ENCODE assay signal across 8 cellular contexts in genomic region chr15:43872416-43873020, GRCh38. TPM values are rescaled to one million over a fixed set of nuclear protein-coding genes. Genes with fewer than 3 reads are reported as not detected.
DNase-seq lines count a peak whose midpoint lies in the region; ATAC-seq and TF ChIP-seq lines count a peak whose summit lies in the region.

No MANE protein-coding gene starts in this region.

- H3K27me3 ChIP-seq in SK-N-SH (ENCODE audit: insufficient read depth): no peaks in the 10 kb centered on the region
- no peaks in the 10 kb centered on the region for H3K27me3 ChIP-seq in fibroblast of lung (ENCODE audit: control insufficient read depth, insufficient read depth, low read length)
- no peaks in the 10 kb centered on the region for H3K27me3 ChIP-seq in neural cell (ENCODE audit: insufficient read depth, low read depth, low read length)

- TF ChIP-seq EP300 in SK-N-SH (IDR thresholded peaks at IDR 0.05; ENCODE audit: borderline replicate concordance in 1 of 2, low read depth in 1 of 2, low read length in 1 of 2) (no peak), neural cell (conservative IDR thresholded peaks at IDR 0.05; ENCODE audit: poor library complexity, severe bottlenecking) (no peak)

- no peak overlapping the region for H3K27ac Mint-ChIP-seq in effector memory CD8-positive, alpha-beta T cell

- H3K4me1 ChIP-seq in SK-N-SH (ENCODE audit: control insufficient read depth in 1 of 2, insufficient read depth in 2 of 2, low read depth in 1 of 2, low read length in 1 of 2): no peaks in the 10 kb centered on the region; a peak in 1 of 4 replicates
- H3K4me1 ChIP-seq in fibroblast of lung (ENCODE audit: control insufficient read depth, extremely low read depth, insufficient read depth, low read length): no peaks in the 10 kb centered on the region

- no peaks in the 10 kb centered on the region for H4K20me1 ChIP-seq in SK-N-SH (ENCODE audit: insufficient read depth)
- H4K20me1 ChIP-seq in fibroblast of lung (ENCODE audit: control insufficient read depth, extremely low read depth, insufficient read depth, low read length): no peaks in the 10 kb centered on the region
- H4K20me1 ChIP-seq in neural cell (ENCODE audit: insufficient read depth): no peaks in the 10 kb centered on the region

- CTCF ChIA-PET in SK-N-SH (lab: Yijun Ruan, JAX): interaction anchor here (0.5 to 3.0 kb wide), 30 partner anchors 10 to 866 kb away, joined by 3 to 27 read pairs (median 4); partner anchors contain the start of gene MFAP1

- H3K27me3 Mint-ChIP-seq in effector memory CD8-positive, alpha-beta T cell: no peaks in the 10 kb centered on the region

- TF ChIP-seq RAD21 in SK-N-SH (IDR thresholded peaks at IDR 0.05; ENCODE audit: low read length) (peak; percentile 87), neural cell (conservative IDR thresholded peaks at IDR 0.05) (peak; percentile 82)

- no peaks in the 10 kb centered on the region for H3K9me3 Mint-ChIP-seq in effector memory CD8-positive, alpha-beta T cell

- TF ChIP-seq CTCF in SK-N-SH (IDR thresholded peaks at IDR 0.05) (peak; percentile 79), fibroblast of lung (conservative IDR thresholded peaks at IDR 0.05 in 1 of 2, IDR thresholded peaks at IDR 0.05 in 1 of 2; ENCODE audit: low read depth in 1 of 2, low read length in 2 of 2) (peak; percentile 73 to 74), neural cell (IDR thresholded peaks at IDR 0.05; ENCODE audit: poor library complexity, severe bottlenecking) (peak; percentile 79)

- DNase-seq in NCI-H345 (lab: John Stamatoyannopoulos, UW): peak; percentile 15
- no peak for DNase-seq in NCI-H345 treated with DMSO at 0.1 percent for 48 hours (lab: John Stamatoyannopoulos, UW; ENCODE audit: unreplicated experiment)
- DNase-seq in HS-27A (ENCODE audit: low read depth): peak; percentile 11
- DNase-seq in SK-N-SH: peak; percentile 62
- DNase-seq in fibroblast of lung (ENCODE audit: low read depth in 2 of 2): peak; percentile 68 to 87
- DNase-seq in effector memory CD8-positive, alpha-beta T cell: no peak

- peaks cover 18% of the 10 kb centered on the region for H3F3A ChIP-seq in SK-N-SH (replicated peaks; ENCODE audit: insufficient read depth)
- H3F3A ChIP-seq in neural cell (ENCODE audit: insufficient read depth, low read length, poor library complexity, severe bottlenecking): no peaks in the 10 kb centered on the region

- WGBS in SK-N-SH (ENCODE audit: low lambda C conversion rate): 79% methylated on average over 6 of the region's 6 CpGs

- no peak for ATAC-seq in effector memory CD8-positive, alpha-beta T cell (replicated peaks)
- no peak for ATAC-seq in GM18858 (IDR thresholded peaks at IDR 0.05; ENCODE audit: unreplicated experiment)

- H3K36me3 ChIP-seq in SK-N-SH (replicated peaks in 1 of 2; ENCODE audit: control insufficient read depth in 1 of 2, insufficient read depth in 2 of 2, low read length in 1 of 2): peaks cover 55 to 72% of the 10 kb centered on the region in 2 experiments
- peaks cover 2% of the 10 kb centered on the region for H3K36me3 ChIP-seq in fibroblast of lung (ENCODE audit: control insufficient read depth, insufficient read depth, low read length)
- no peaks in the 10 kb centered on the region for H3K36me3 ChIP-seq in neural cell (ENCODE audit: insufficient read depth, low read length)

- no peak overlapping the region for H3K9ac ChIP-seq in SK-N-SH
- no peak overlapping the region for H3K9ac ChIP-seq in fibroblast of lung (ENCODE audit: insufficient read depth, low read length)
- H3K9ac ChIP-seq in neural cell (ENCODE audit: low read length): no peak overlapping the region

- no peak overlapping the region for H2AFZ ChIP-seq in SK-N-SH (ENCODE audit: low read depth)
- H2AFZ ChIP-seq in fibroblast of lung (ENCODE audit: low read length): no peak overlapping the region
- no peak overlapping the region for H2AFZ ChIP-seq in neural cell (ENCODE audit: low read depth, low read length)

- H3K79me2 ChIP-seq in SK-N-SH (ENCODE audit: insufficient read depth) (no peaks in the 10 kb centered on the region), fibroblast of lung (ENCODE audit: control insufficient read depth, insufficient read depth, low read length) (no peaks in the 10 kb centered on the region), neural cell (replicated peaks; ENCODE audit: insufficient read depth, low read length) (no peaks in the 10 kb centered on the region)

- no peaks in the 10 kb centered on the region for H3K4me1 Mint-ChIP-seq in effector memory CD8-positive, alpha-beta T cell (ENCODE audit: low read depth in 2 of 2)

- no peak overlapping the region; a peak in 1 of 4 replicates for H3K4me3 ChIP-seq in SK-N-SH (ENCODE audit: low read depth in 2 of 2, low read length in 1 of 2)
- H3K4me3 ChIP-seq in fibroblast of lung (replicated peaks in 1 of 4; ENCODE audit: control extremely low read depth in 1 of 4, insufficient read depth in 1 of 4, low read depth in 3 of 4, low read length in 4 of 4): no peak overlapping the region
- H3K4me3 ChIP-seq in neural cell (ENCODE audit: low read length): no peak overlapping the region

- H3K27ac ChIP-seq in SK-N-SH (ENCODE audit: low read depth in 2 of 2, low read length in 1 of 2) (no peak overlapping the region), fibroblast of lung (ENCODE audit: insufficient read depth, low read length) (no peak overlapping the region), neural cell (ENCODE audit: low read length) (no peak overlapping the region)

- no peak overlapping the region for H3K4me3 Mint-ChIP-seq in effector memory CD8-positive, alpha-beta T cell

- H3K9me3 ChIP-seq in SK-N-SH (no peaks in the 10 kb centered on the region), fibroblast of lung (ENCODE audit: control insufficient read depth, insufficient read depth, low read depth, low read length) (no peaks in the 10 kb centered on the region), neural cell (ENCODE audit: low read length) (no peaks in the 10 kb centered on the region)

- peaks cover 7% of the 10 kb centered on the region for H3K36me3 Mint-ChIP-seq in effector memory CD8-positive, alpha-beta T cell (ENCODE audit: insufficient read depth)

- POLR2A ChIA-PET in SK-N-SH (lab: Yijun Ruan, JAX): no interaction called here

- H3K9me2 ChIP-seq in SK-N-SH (no peaks in the 10 kb centered on the region), neural cell (ENCODE audit: insufficient read depth, low read length) (no peaks in the 10 kb centered on the region)

- no peak overlapping the region for H3K4me2 ChIP-seq in SK-N-SH
- no peak overlapping the region for H3K4me2 ChIP-seq in fibroblast of lung (ENCODE audit: extremely low read depth, insufficient read depth, low read length)
- no peak overlapping the region for H3K4me2 ChIP-seq in neural cell (ENCODE audit: low read length)

TF ChIP-seq in SK-N-SH, 30 proteins besides CTCF, POLR2A, EP300 and RAD21:
- no peak for TF ChIP-seq SIN3A (IDR thresholded peaks at IDR 0.05; ENCODE audit: borderline replicate concordance, low read depth, low read length)
- TF ChIP-seq SMC3 (IDR thresholded peaks at IDR 0.05; ENCODE audit: low read depth, low read length): peak; percentile 56
- no peak for TF ChIP-seq TCF12 (IDR thresholded peaks at IDR 0.05)

TF ChIP-seq in neural cell, 6 proteins besides CTCF, POLR2A, EP300 and RAD21:
- peak; percentile 76 for TF ChIP-seq SMC3 (conservative IDR thresholded peaks at IDR 0.05; ENCODE audit: poor library complexity)
- TF ChIP-seq TAF1 (IDR thresholded peaks at IDR 0.05; ENCODE audit: low read depth): no peak

RNA-seq across cellular contexts. Expression of gene WDR76, which starts 45.7 kb away (rescaled TPM):
- 1.8 TPM in 2 replicates for polyA plus RNA-seq in SK-N-SH (2012; rRNA removed)
- polyA plus RNA-seq in SK-N-SH (2012; cell fraction: cytosol; rRNA removed): 2.6 and 2.9 TPM in 2 replicates
- polyA plus RNA-seq in SK-N-SH (2012; cell fraction: nucleus; rRNA removed): 1.2 and 2.2 TPM in 2 replicates
- total RNA-seq in fibroblast of lung: 4.6 and 5.8 TPM in 2 replicates
- polyA plus RNA-seq in fibroblast of lung: 11.6 and 22.4 TPM in 2 replicates
- 8.0 and 15.8 TPM in 2 replicates for polyA plus RNA-seq in fibroblast of lung (2012)
- polyA minus RNA-seq in fibroblast of lung (ENCODE audit: low replicate concordance): 4.8 and 10.8 TPM in 2 replicates
- 0.43 and 1.1 TPM in 2 replicates for polyA plus RNA-seq in neural cell
- 0.93 and 2.4 TPM in 2 replicates for polyA minus RNA-seq in neural cell

RNA-seq across cellular contexts. Expression of gene MFAP1, which starts 48.0 kb away (rescaled TPM):
- polyA plus RNA-seq in SK-N-SH (2012; rRNA removed): 16.5 and 18.4 TPM in 2 replicates
- polyA plus RNA-seq in SK-N-SH (2012; cell fraction: cytosol; rRNA removed): 22.0 and 28.5 TPM in 2 replicates
- polyA plus RNA-seq in SK-N-SH (2012; cell fraction: nucleus; rRNA removed): 7.9 and 15.1 TPM in 2 replicates
- total RNA-seq in fibroblast of lung: 28.4 and 31.1 TPM in 2 replicates
- 41.4 and 45.0 TPM in 2 replicates for polyA plus RNA-seq in fibroblast of lung
- polyA plus RNA-seq in fibroblast of lung (2012): 32.9 and 34.4 TPM in 2 replicates
- polyA minus RNA-seq in fibroblast of lung (ENCODE audit: low replicate concordance): 2.7 and 5.2 TPM in 2 replicates
- 35.8 and 37.7 TPM in 2 replicates for polyA plus RNA-seq in neural cell
- 31.7 and 39.4 TPM in 2 replicates for polyA minus RNA-seq in neural cell

Comparison
In these comparisons a context has a peak if more than half of its experiments do, and no peak if none do; other contexts are left out.
1. DNase-seq: peak in NCI-H345 (single experiment), HS-27A (single experiment), SK-N-SH (single experiment) and fibroblast of lung (2 of 2); none in NCI-H345 treated with DMSO at 0.1 percent for 48 hours (single experiment) and effector memory CD8-positive, alpha-beta T cell (0 of 3).
2. Peak in every context shown above with its lines, with median percentiles within 50 percentile points of each other: CTCF ChIP-seq.